In genomic region chr12:53210843-53211242, GRCh38 we compare ENCODE assay signal across 23 cellular contexts. TPM values are rescaled to one million over a fixed set of nuclear protein-coding genes. Genes with fewer than 3 reads are reported as not detected.
"Had no signal": no experiment of that assay in that cellular context is flagged by ENCODE, and none has a peak within 500 bp of the region (broad histone marks: within the 10 kb centered on the region; RNA-seq: fewer than 3 reads in every experiment).

No MANE protein-coding gene starts in this region.

- H3K27ac Mint-ChIP-seq: mesothelial cell of epicardium, nephron had no signal

- H3K4me3 Mint-ChIP-seq: activated CD4-positive, alpha-beta T cell treated with anti-CD3 and anti-CD28 coated beads, Interleukin-2, amount 10 ng/mL, durations not matched to agents 7 days and 5 days; mesothelial cell of epicardium; nephron; T-cell had no signal

- H2AFZ ChIP-seq: hepatocyte had no signal

- H3K9me3 Mint-ChIP-seq: activated CD4-positive, alpha-beta T cell treated with anti-CD3 and anti-CD28 coated beads, Interleukin-2, amount 10 ng/mL, durations not matched to agents 7 days and 5 days; mesothelial cell of epicardium; nephron; T-cell had no signal

- H3K9me3 ChIP-seq: adrenal gland, thyroid gland had no signal

- H3K27ac ChIP-seq: adrenal gland, foreskin keratinocyte, hepatocyte, thyroid gland had no signal

- H3K4me3 ChIP-seq: adrenal gland, hepatocyte, lung, thyroid gland had no signal

- H3K4me2 ChIP-seq: hepatocyte had no signal

- H3K27me3 ChIP-seq: adrenal gland, foreskin keratinocyte, hepatocyte, thyroid gland had no signal

- H3K27me3 Mint-ChIP-seq: activated CD4-positive, alpha-beta T cell treated with anti-CD3 and anti-CD28 coated beads, Interleukin-2, amount 10 ng/mL, durations not matched to agents 7 days and 5 days; T-cell had no signal

- FAIRE-seq: urothelium cell line had no signal

- DNase-seq: activated CD4-positive, alpha-beta T cell treated with anti-CD3 and anti-CD28 coated beads, Interleukin-2, amount 10 ng/mL, durations not matched to agents 7 days and 5 days; activated CD8-positive, alpha-beta memory T cell treated with anti-CD3 and anti-CD28 coated beads for 24 hours; activated CD8-positive, alpha-beta memory T cell treated with anti-CD3 and anti-CD28 coated beads, Interleukin-2, amount 50 U/mL, for 48 hours; activated effector memory CD4-positive, alpha-beta T cell treated with anti-CD3 and anti-CD28 coated beads, Interleukin-2, amount 50 U/mL, for 16 hours; activated naive CD4-positive, alpha-beta T cell treated with anti-CD3 and anti-CD28 coated beads, Interleukin-2, amount 50 U/mL, for 16 hours; activated T-cell treated with anti-CD3 and anti-CD28 coated beads, Interleukin-2, amount 50 U/mL, for 48 hours; adrenal gland; foreskin keratinocyte; islet precursor cell; nucleus accumbens; stimulated activated CD4-positive, alpha-beta T cell treated with anti-CD3 and anti-CD28 coated beads, Interleukin-12 subunit alpha, Interleukin-12 subunit beta, amount 100 ng/mL, for 4 hours; stimulated activated CD4-positive, alpha-beta T cell treated with anti-CD3 and anti-CD28 coated beads, Interleukin-1b, Interleukin-23, amount 100 ng/mL, for 48 hours; stimulated activated CD8-positive, alpha-beta memory T cell treated with anti-CD3 and anti-CD28 coated beads, Interleukin-4, amount 100 ng/mL, for 48 hours; stimulated activated naive CD4-positive, alpha-beta T cell; T-cell; thyroid gland had no signal

- ATAC-seq: activated CD4-positive, CD25-positive, alpha-beta regulatory T cell treated with anti-CD3 and anti-CD28 coated beads, Interleukin-2, amount 50 U/mL, for 24 hours; foreskin keratinocyte; T-cell had no signal

RNA-seq across cellular contexts. Expression of gene ITGB7, which starts 3.8 kb away (rescaled TPM):
- total RNA-seq: dermis microvascular lymphatic vessel endothelial cell had no signal
- polyA plus RNA-seq: hepatocyte had no signal
